ENCODE assay signal across 19 cellular contexts in the genomic region with DNA sequence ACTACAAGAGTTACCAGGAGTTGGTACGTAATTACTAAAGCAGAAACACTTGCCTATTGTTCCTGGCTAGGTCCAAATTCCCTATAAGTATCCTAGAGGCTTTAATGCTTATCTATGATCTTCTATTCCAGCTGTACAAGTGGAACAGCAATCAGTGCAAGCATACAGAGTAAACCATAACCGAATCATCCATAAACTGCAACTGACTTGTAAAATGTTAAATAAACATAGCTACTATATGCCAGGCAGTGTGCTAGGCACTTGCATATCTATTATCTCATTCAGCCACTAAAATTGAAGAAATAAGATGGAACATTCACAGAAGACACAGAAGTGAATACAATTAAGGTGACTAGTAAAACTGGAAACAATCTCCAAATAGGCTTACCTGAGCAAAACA. TPM values are rescaled to one million over a fixed set of nuclear protein-coding genes. Genes with fewer than 3 reads are reported as not detected.
DNase-seq lines count a peak whose midpoint lies in the region; ATAC-seq and TF ChIP-seq lines count a peak whose summit lies in the region.
"Had no signal": no experiment of that assay in that cellular context is flagged by ENCODE, and none has a peak within 500 bp of the region (broad histone marks: within the 10 kb centered on the region; RNA-seq: fewer than 3 reads in every experiment).

No MANE protein-coding gene starts in this region.

- H3K36me3 Mint-ChIP-seq in activated T-helper 1 cell treated with anti-CD3 and anti-CD28 coated beads, Interleukin-12 subunit alpha, Interleukin-12 subunit beta, Interleukin-2, Interleukin-4 antibody, amounts not matched to agents 30 ng/mL and 10 ng/mL and 1 ng/mL, durations not matched to agents 14 hours and 24 hours and 36 hours (ENCODE audit: low read depth): peaks cover 27% of the 10 kb centered on the region

- H3K9me3 Mint-ChIP-seq in activated T-helper 1 cell treated with anti-CD3 and anti-CD28 coated beads, Interleukin-12 subunit alpha, Interleukin-12 subunit beta, Interleukin-2, Interleukin-4 antibody, amounts not matched to agents 30 ng/mL and 10 ng/mL and 1 ng/mL, durations not matched to agents 14 hours and 24 hours and 36 hours: no peaks in the 10 kb centered on the region
- H3K9me3 Mint-ChIP-seq: CD4-positive, alpha-beta T cell; GM23338; HFFc6; IgD-negative memory B cell had no signal

- no peak overlapping the region for H3K4me3 Mint-ChIP-seq in activated T-helper 1 cell treated with anti-CD3 and anti-CD28 coated beads, Interleukin-12 subunit alpha, Interleukin-12 subunit beta, Interleukin-2, Interleukin-4 antibody, amounts not matched to agents 30 ng/mL and 10 ng/mL and 1 ng/mL, durations not matched to agents 14 hours and 24 hours and 36 hours
- H3K4me3 Mint-ChIP-seq: CD4-positive, alpha-beta T cell; GM23338; HFFc6; IgD-negative memory B cell had no signal

- H3K4me3 ChIP-seq in LNCaP clone FGC (ENCODE audit: low read depth, low read length): no peak overlapping the region
- H3K4me3 ChIP-seq: A549, GM23338 had no signal

- H3K4me1 Mint-ChIP-seq in activated T-helper 1 cell treated with anti-CD3 and anti-CD28 coated beads, Interleukin-12 subunit alpha, Interleukin-12 subunit beta, Interleukin-2, Interleukin-4 antibody, amounts not matched to agents 30 ng/mL and 10 ng/mL and 1 ng/mL, durations not matched to agents 14 hours and 24 hours and 36 hours (ENCODE audit: low read depth): no peaks in the 10 kb centered on the region
- H3K4me1 Mint-ChIP-seq: GM23338, IgD-negative memory B cell had no signal

- DNase-seq in NCI-H82 (lab: John Stamatoyannopoulos, UW) (peak; percentile 27), NCI-H82 treated with DMSO at 0.1 percent for 48 hours (lab: John Stamatoyannopoulos, UW; ENCODE audit: unreplicated experiment) (no peak), LNCaP clone FGC (ENCODE audit: low read depth) (peak; percentile 59), left colon (no peak), amniotic stem cell (lab: John Stamatoyannopoulos, UW) (no peak)
- no peak for DNase-seq in activated T-helper 1 cell treated with anti-CD3 and anti-CD28 coated beads, Interleukin-12 subunit alpha, Interleukin-12 subunit beta, Interleukin-2, Interleukin-4 antibody, amounts not matched to agents 30 ng/mL and 10 ng/mL and 1 ng/mL, durations not matched to agents 14 hours and 24 hours and 36 hours (ENCODE audit: low spot score)
- DNase-seq: AML-193; Caco-2; CD4-positive, alpha-beta T cell; DMS153; DMS79; GDM1; HCEC 1CT; HFFc6 had no signal

- no peak overlapping the region for H3K27ac Mint-ChIP-seq in activated T-helper 1 cell treated with anti-CD3 and anti-CD28 coated beads, Interleukin-12 subunit alpha, Interleukin-12 subunit beta, Interleukin-2, Interleukin-4 antibody, amounts not matched to agents 30 ng/mL and 10 ng/mL and 1 ng/mL, durations not matched to agents 14 hours and 24 hours and 36 hours
- H3K27ac Mint-ChIP-seq: CD4-positive, alpha-beta T cell; HFFc6; IgD-negative memory B cell had no signal

- no peaks in the 10 kb centered on the region for H3K27me3 Mint-ChIP-seq in activated T-helper 1 cell treated with anti-CD3 and anti-CD28 coated beads, Interleukin-12 subunit alpha, Interleukin-12 subunit beta, Interleukin-2, Interleukin-4 antibody, amounts not matched to agents 30 ng/mL and 10 ng/mL and 1 ng/mL, durations not matched to agents 14 hours and 24 hours and 36 hours (ENCODE audit: insufficient read depth)
- H3K27me3 Mint-ChIP-seq: CD4-positive, alpha-beta T cell; IgD-negative memory B cell had no signal

- intact Hi-C loops in left colon (cut with DNase I, micrococcal nuclease): no loop called here
- intact Hi-C loops in activated T-helper 1 cell treated with anti-CD3 and anti-CD28 coated beads, Interleukin-12 subunit alpha, Interleukin-12 subunit beta, Interleukin-2, Interleukin-4 antibody, amounts not matched to agents 30 ng/mL and 10 ng/mL and 1 ng/mL, durations not matched to agents 14 hours and 24 hours and 36 hours (cut with micrococcal nuclease): loop anchor here (5.0 kb wide), 1 partner anchor 39 kb away; no protein-coding TSS in a partner anchor

- peak; percentile 50 for ATAC-seq in left colon
- no peak for ATAC-seq in HG02885 (IDR thresholded peaks at IDR 0.05; ENCODE audit: poor library complexity, unreplicated experiment)
- ATAC-seq: A549, GM23338, HepG2 had no signal

- TF ChIP-seq CTCF in LNCaP clone FGC (IDR thresholded peaks at IDR 0.05; ENCODE audit: control insufficient read depth, extremely low read depth, insufficient read depth): no peak

RNA-seq across cellular contexts. Expression of a gene that starts 55.7 kb away (rescaled TPM):
- total RNA-seq in left colon: 1 to 10 TPM; 6.6 to 8.5 TPM
- 19.8 and 21.2 TPM in 2 replicates for total RNA-seq in activated T-helper 1 cell treated with anti-CD3 and anti-CD28 coated beads, Interleukin-12 subunit alpha, Interleukin-12 subunit beta, Interleukin-2, Interleukin-4 antibody, amounts not matched to agents 30 ng/mL and 10 ng/mL and 1 ng/mL, durations not matched to agents 14 hours and 24 hours and 36 hours

Comparison
In these comparisons a context has a peak if more than half of its experiments do, and no peak if none do; other contexts are left out.
1. DNase-seq: peak in NCI-H82 (single experiment) and LNCaP clone FGC (single experiment); none in NCI-H82 treated with DMSO at 0.1 percent for 48 hours (single experiment), left colon (0 of 2), amniotic stem cell (single experiment) and activated T-helper 1 cell treated with anti-CD3 and anti-CD28 coated beads, Interleukin-12 subunit alpha, Interleukin-12 subunit beta, Interleukin-2, Interleukin-4 antibody, amounts not matched to agents 30 ng/mL and 10 ng/mL and 1 ng/mL, durations not matched to agents 14 hours and 24 hours and 36 hours (single experiment).